ENCODE assay signal across 8 cellular contexts in the genomic region with DNA sequence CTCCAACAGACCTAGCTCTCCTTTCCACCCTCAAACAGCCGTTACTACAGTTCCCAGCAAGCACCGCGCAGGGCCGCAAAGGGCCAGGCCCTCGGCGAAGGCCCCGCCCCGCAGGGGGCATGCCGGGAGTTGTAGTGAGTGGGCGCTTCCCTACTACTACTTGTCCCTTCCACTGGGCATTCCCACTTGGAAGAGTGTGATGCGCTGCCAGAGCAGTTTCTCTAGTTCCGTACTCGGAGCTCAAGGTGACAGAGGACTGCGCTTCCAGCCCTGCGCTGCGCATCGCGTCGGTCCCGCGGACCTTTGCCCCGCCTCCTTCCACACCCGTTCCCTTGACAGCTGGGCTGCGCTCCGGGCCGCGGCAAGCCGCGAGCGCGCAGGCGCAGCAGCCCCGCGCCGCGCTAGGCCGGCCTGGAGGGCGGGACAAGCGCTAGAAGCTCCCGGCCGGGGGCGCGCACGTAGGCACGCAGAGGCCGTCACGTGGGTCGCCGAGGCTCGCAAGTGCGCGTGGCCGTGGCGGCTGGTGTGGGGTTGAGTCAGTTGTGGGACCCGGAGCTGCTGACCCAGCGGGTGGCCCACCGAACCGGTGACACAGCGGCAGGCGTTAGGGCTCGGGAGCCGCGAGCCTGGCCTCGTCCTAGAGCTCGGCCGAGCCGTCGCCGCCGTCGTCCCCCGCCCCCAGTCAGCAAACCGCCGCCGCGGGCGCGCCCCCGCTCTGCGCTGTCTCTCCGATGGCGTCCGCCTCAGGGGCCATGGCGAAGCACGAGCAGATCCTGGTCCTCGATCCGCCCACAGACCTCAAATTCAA. TPM values are rescaled to one million over a fixed set of nuclear protein-coding genes. Genes with fewer than 3 reads are reported as not detected.
DNase-seq lines count a peak whose midpoint lies in the region; ATAC-seq and TF ChIP-seq lines count a peak whose summit lies in the region.

TSS of gene VAPA (plus strand) at position 491 of the 808 bp plus-strand sequence. CDS start at position 732, 241 bp downstream.

- ATAC-seq in GM18499 (IDR thresholded peaks at IDR 0.05; ENCODE audit: insufficient read depth, unreplicated experiment) (peak; percentile 78), HG02938 (IDR thresholded peaks at IDR 0.05; ENCODE audit: unreplicated experiment) (peak; percentile 79), left cardiac atrium (peak; percentile 96 to 97), upper lobe of left lung (ENCODE audit: low FRiP score in 2 of 2) (peak; percentile 97)

- H3K4me1 Mint-ChIP-seq in T-helper 1 cell treated with Interleukin-12 subunit alpha and Interleukin-12 subunit beta and Interleukin-4 antibody, amounts not matched to agents 30 μg/mL and 1 μg/mL, for 36 hours (ENCODE audit: low read depth) = peaks cover 18% of the 10 kb centered on the region

- peak within 1 kb of the TSS; percentile 73 to 96 (median 88) for H3K4me3 ChIP-seq in upper lobe of left lung

- TF ChIP-seq CTCF in upper lobe of left lung (IDR thresholded peaks at IDR 0.05) = peak in 2 of 6 experiments; percentile 8 to 18

- TF ChIP-seq EP300 in upper lobe of left lung (IDR thresholded peaks at IDR 0.05) = peak in 1 of 4 donors; percentile 43

- H3K36me3 Mint-ChIP-seq in T-helper 1 cell treated with Interleukin-12 subunit alpha and Interleukin-12 subunit beta and Interleukin-4 antibody, amounts not matched to agents 30 μg/mL and 1 μg/mL, for 36 hours (ENCODE audit: low read depth) = no peaks in the 10 kb centered on the region

- peaks cover 25 to 41% (median 35%) of the 10 kb centered on the region in 4 donors for H3K4me1 ChIP-seq in upper lobe of left lung

- H3K9me3 Mint-ChIP-seq in T-helper 1 cell treated with Interleukin-12 subunit alpha and Interleukin-12 subunit beta and Interleukin-4 antibody, amounts not matched to agents 30 μg/mL and 1 μg/mL, for 36 hours = no peaks in the 10 kb centered on the region

- H3K4me3 Mint-ChIP-seq in T-helper 1 cell treated with Interleukin-12 subunit alpha and Interleukin-12 subunit beta and Interleukin-4 antibody, amounts not matched to agents 30 μg/mL and 1 μg/mL, for 36 hours = peak within 1 kb of the TSS; percentile 87

- peaks cover 14% of the 10 kb centered on the region for H3K27me3 Mint-ChIP-seq in T-helper 1 cell treated with Interleukin-12 subunit alpha and Interleukin-12 subunit beta and Interleukin-4 antibody, amounts not matched to agents 30 μg/mL and 1 μg/mL, for 36 hours (ENCODE audit: low read depth)

- intact Hi-C loops in left cardiac atrium (cut with DNase I) (loop anchor here in 1 of 2 donors (5.0 to 10.0 kb wide), 2 partner anchors 36 to 299 kb away; partner anchors contain the start of gene PPP4R1), posterior vena cava (cut with DNase I) (loop anchor here in 1 of 2 donors (10.0 kb wide), 1 partner anchor 199 kb away; no protein-coding TSS in a partner anchor)

- H3K27ac ChIP-seq in upper lobe of left lung = peak within 1 kb of the TSS; percentile 94 to 100 (median 100)

- no peaks in the 10 kb centered on the region for H3K9me3 ChIP-seq in upper lobe of left lung

- peak in 3 of 4 donors; percentile 96 to 99 (median 99) for TF ChIP-seq POLR2A in upper lobe of left lung (IDR thresholded peaks at IDR 0.05)

- 0 to 1% methylated on average over 28 to 34 of the region's 87 CpGs for WGBS in upper lobe of left lung, 2 donors

- DNase-seq in NCI-H1694 treated with DMSO at 0.1 percent for 48 hours (lab: John Stamatoyannopoulos, UW) (peak; percentile 89), amniotic stem cell (lab: John Stamatoyannopoulos, UW) (peak; percentile 86), left cardiac atrium (peak; percentile 97), posterior vena cava (ENCODE audit: low spot score) (peak; percentile 99), upper lobe of left lung (peak; percentile 97 to 99)

- no peaks in the 10 kb centered on the region for H3K27me3 ChIP-seq in upper lobe of left lung

- peak within 1 kb of the TSS; percentile 90 for H3K27ac Mint-ChIP-seq in T-helper 1 cell treated with Interleukin-12 subunit alpha and Interleukin-12 subunit beta and Interleukin-4 antibody, amounts not matched to agents 30 μg/mL and 1 μg/mL, for 36 hours

- H3K36me3 ChIP-seq in upper lobe of left lung = no peaks in the 10 kb centered on the region

RNA-seq across cellular contexts. Expression of gene VAPA, which starts in this region (rescaled TPM):
- 100 to 1,000 TPM; 169 to 219 TPM for total RNA-seq in left cardiac atrium
- 100 to 1,000 TPM; 172 to 203 TPM for total RNA-seq in posterior vena cava
- total RNA-seq in upper lobe of left lung = 100 to 1,000 TPM; 233 to 566 (median 285) TPM

Comparison
In these comparisons a context has a peak if more than half of its experiments do, and no peak if none do; other contexts are left out.
1. Peak in every context shown above with its lines: DNase-seq, ATAC-seq, H3K4me3 ChIP-seq and H3K27ac ChIP-seq.